In the genomic region with DNA sequence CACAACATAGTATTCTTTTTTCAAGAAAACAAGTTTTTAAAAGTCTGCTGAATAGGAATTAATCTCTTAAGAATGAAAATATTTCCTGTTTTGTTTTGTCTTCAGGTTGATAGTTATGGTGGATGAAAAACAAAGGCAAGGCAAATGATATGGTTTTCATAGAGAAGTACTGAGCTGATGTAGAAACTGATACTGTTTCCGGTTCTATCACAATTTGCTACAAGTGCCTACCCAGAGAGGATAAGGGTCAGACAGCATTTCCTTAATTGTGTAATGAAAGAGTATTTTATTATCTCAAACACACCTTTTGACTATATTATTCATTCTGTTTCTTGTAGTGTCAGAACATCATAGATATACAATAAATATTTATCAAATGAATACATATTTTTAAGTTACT, we compare ENCODE assay signal across 30 cellular contexts.
"Had no signal": no experiment of that assay in that cellular context is flagged by ENCODE, and none has a peak within 500 bp of the region (broad histone marks: within the 10 kb centered on the region; RNA-seq: fewer than 3 reads in every experiment).

No MANE protein-coding gene starts in this region.

- H3K27me3 ChIP-seq: adrenal gland, ascending aorta, body of pancreas, brain microvascular endothelial cell, breast epithelium, cardiac muscle cell had no signal

- H3K36me3 ChIP-seq: adrenal gland, ascending aorta, brain microvascular endothelial cell, breast epithelium, cardiac muscle cell had no signal

- H3K9me3 ChIP-seq: adrenal gland, ascending aorta, body of pancreas, breast epithelium had no signal

- H3K27ac ChIP-seq: adrenal gland, ascending aorta, body of pancreas, brain microvascular endothelial cell, breast epithelium, cardiac muscle cell had no signal

- H3K4me3 ChIP-seq: adrenal gland, ascending aorta, body of pancreas, breast epithelium, cardiac muscle cell had no signal

- ATAC-seq: activated naive CD4-positive, alpha-beta T cell treated with anti-CD3 and anti-CD28 coated beads, Interleukin-2, amount 50 U/mL, for 72 hours; activated naive CD8-positive, alpha-beta T cell treated with anti-CD3 and anti-CD28 coated beads, Interleukin-2, amount 50 U/mL, for 24 hours; activated T-cell treated with anti-CD3 and anti-CD28 coated beads, Interleukin-2, amount 50 U/mL, for 4 hours; activated T-cell treated with anti-CD3 and anti-CD28 coated beads, Interleukin-2, amount 50 U/mL, for 72 hours; activated T-helper 17 cell treated with anti-CD3 and anti-CD28 coated beads, Interleukin-2, amount 50 U/mL, for 72 hours; body of pancreas had no signal

- H3K4me1 ChIP-seq: adrenal gland, ascending aorta, body of pancreas, breast epithelium had no signal

- DNase-seq: activated effector memory CD4-positive, alpha-beta T cell treated with anti-CD3 and anti-CD28 coated beads, Interleukin-2, amount 50 U/mL, for 16 hours; activated gamma-delta T cell; activated gamma-delta T cell treated with Interleukin-2 at 50 U/mL for 16 hours; activated naive CD4-positive, alpha-beta T cell; activated naive CD4-positive, alpha-beta T cell treated with anti-CD3 and anti-CD28 coated beads for 36 hours; activated naive CD4-positive, alpha-beta T cell treated with anti-CD3 and anti-CD28 coated beads, Interleukin-2, amount 10 ng/mL, durations not matched to agents 7 days and 5 days; activated naive CD4-positive, alpha-beta T cell treated with anti-CD3 and anti-CD28 coated beads, Interleukin-2, amount 50 U/mL, for 16 hours; activated naive CD4-positive, alpha-beta T cell treated with Interleukin-2 at 50 U/mL for 16 hours; activated naive CD8-positive, alpha-beta T cell treated with anti-CD3 and anti-CD28 coated beads for 36 hours; activated naive CD8-positive, alpha-beta T cell treated with anti-CD3 and anti-CD28 coated beads, Interleukin-2, amount 10 ng/mL, durations not matched to agents 7 days and 5 days; activated naive CD8-positive, alpha-beta T cell treated with anti-CD3 and anti-CD28 coated beads, Interleukin-2, amount 50 U/mL, for 24 hours; activated T-cell treated with anti-CD3 and anti-CD28 coated beads, Interleukin-2, amount 50 U/mL, for 24 hours; activated T-cell treated with anti-CD3 and anti-CD28 coated beads, Interleukin-2, amount 50 U/mL, for 4 hours; activated T-cell treated with anti-CD3 and anti-CD28 coated beads, Interleukin-2, amount 50 U/mL, for 48 hours; activated T-cell treated with anti-CD3 and anti-CD28 coated beads, Interleukin-2, amount 50 U/mL, for 72 hours; adrenal gland; amniotic stem cell; amygdala; anterior cingulate cortex; aorta; body of pancreas; brain microvascular endothelial cell; caudate nucleus; central memory CD4-positive, alpha-beta T cell; cerebellar nuclear complex had no signal
